12 cellular contexts compared by ENCODE assay signal in genomic region chr1:12172959-12173358, GRCh38. TPM values are rescaled to one million over a fixed set of nuclear protein-coding genes. Genes with fewer than 3 reads are reported as not detected.
DNase-seq lines count a peak whose midpoint lies in the region; ATAC-seq and TF ChIP-seq lines count a peak whose summit lies in the region.
"Had no signal": no experiment of that assay in that cellular context is flagged by ENCODE, and none has a peak within 500 bp of the region (broad histone marks: within the 10 kb centered on the region; RNA-seq: fewer than 3 reads in every experiment).

No MANE protein-coding gene starts in this region.

- no peaks in the 10 kb centered on the region for H3K27me3 Mint-ChIP-seq in activated T-cell treated with anti-CD3 and anti-CD28 coated beads, Interleukin-2, amount 50 U/mL, for 4 hours (ENCODE audit: low read depth)

- H3K4me3 ChIP-seq in lung (no peak overlapping the region), thymus (ENCODE audit: low read length) (no peak overlapping the region)
- H3K4me3 ChIP-seq: cardiac muscle cell had no signal

- no peaks in the 10 kb centered on the region for H3K9me3 ChIP-seq in lung (ENCODE audit: control insufficient read depth in 2 of 2, insufficient read depth in 1 of 2, low read length in 1 of 2)
- no peaks in the 10 kb centered on the region for H3K9me3 ChIP-seq in thymus (ENCODE audit: control insufficient read depth)
- H3K9me3 ChIP-seq: SK-N-SH had no signal

- no peak for ATAC-seq in activated T-cell treated with anti-CD3 and anti-CD28 coated beads, Interleukin-2, amount 50 U/mL, for 4 hours
- ATAC-seq in lung (ENCODE audit: insufficient read depth, low FRiP score), result no peak
- ATAC-seq in HG03457 (IDR thresholded peaks at IDR 0.05; ENCODE audit: unreplicated experiment), result no peak

- H3K27ac ChIP-seq in adipose tissue (ENCODE audit: low read depth, low read length) (peak overlapping the region; percentile 74), lung (ENCODE audit: low read depth in 1 of 2, low read length in 1 of 2) (peak overlapping the region; percentile 37 to 80), thymus (ENCODE audit: low read depth) (peak overlapping the region; percentile 82)
- H3K27ac ChIP-seq: cardiac muscle cell had no signal

- WGBS in adipose tissue, 3 donors, result 66 to 85% (median 75%) methylated on average over 2 of the region's 2 CpGs
- whole genome bisulfite sequencing in lung, 2 donors, result 70 to 81% methylated on average over 2 of the region's 2 CpGs
- 93% methylated on average over 2 of the region's 2 CpGs for WGBS in thymus

- peak overlapping the region; percentile 80 for H3K4me3 Mint-ChIP-seq in activated T-cell treated with anti-CD3 and anti-CD28 coated beads, Interleukin-2, amount 50 U/mL, for 4 hours

- H3K36me3 ChIP-seq in lung (ENCODE audit: control insufficient read depth in 2 of 2, insufficient read depth in 2 of 2, low read length in 2 of 2) (no peaks in the 10 kb centered on the region), thymus (ENCODE audit: control insufficient read depth, insufficient read depth) (no peaks in the 10 kb centered on the region)
- H3K36me3 ChIP-seq: cardiac muscle cell had no signal

- no peak for DNase-seq in activated T-cell treated with anti-CD3 and anti-CD28 coated beads, Interleukin-2, amount 50 U/mL, for 4 hours
- no peak for DNase-seq in activated T-cell treated with anti-CD3 and anti-CD28 coated beads, Interleukin-2, amount 50 U/mL, for 48 hours
- DNase-seq in lung (ENCODE audit: low spot score) (no peak), NOMO-1 treated with dmso at 0.1 percent for 144 hours (lab: John Stamatoyannopoulos, UW; ENCODE audit: unreplicated experiment) (no peak), amniotic stem cell (lab: John Stamatoyannopoulos, UW) (no peak)
- DNase-seq: NCI-H1092 treated with DMSO at 0.1 percent for 48 hours, NCI-H526, SK-N-SH had no signal

- peaks cover 35% of the 10 kb centered on the region for H3K36me3 Mint-ChIP-seq in activated T-cell treated with anti-CD3 and anti-CD28 coated beads, Interleukin-2, amount 50 U/mL, for 4 hours (ENCODE audit: insufficient read depth)

- no peak for TF ChIP-seq CTCF in lung (IDR thresholded peaks at IDR 0.05; ENCODE audit: control extremely low read depth, extremely low read depth)

- H3K4me1 ChIP-seq in lung (ENCODE audit: control insufficient read depth in 2 of 2, insufficient read depth in 2 of 2, low read length in 2 of 2) (peaks cover 4 to 40% of the 10 kb centered on the region in 2 donors), thymus (ENCODE audit: control insufficient read depth, insufficient read depth, low read length) (peaks cover 16% of the 10 kb centered on the region)

- peaks cover 92% of the 10 kb centered on the region for H3K4me1 Mint-ChIP-seq in activated T-cell treated with anti-CD3 and anti-CD28 coated beads, Interleukin-2, amount 50 U/mL, for 4 hours (ENCODE audit: low read depth)

- H3K9me3 Mint-ChIP-seq in activated T-cell treated with anti-CD3 and anti-CD28 coated beads, Interleukin-2, amount 50 U/mL, for 4 hours, result peaks cover 5% of the 10 kb centered on the region

- H3K27me3 ChIP-seq in lung (ENCODE audit: control insufficient read depth, insufficient read depth) (no peaks in the 10 kb centered on the region), thymus (ENCODE audit: control insufficient read depth, insufficient read depth) (peaks cover 3% of the 10 kb centered on the region)

RNA-seq across cellular contexts. Expression of gene TNFRSF1B, which starts 6.2 kb away (rescaled TPM):
- total RNA-seq in activated T-cell treated with anti-CD3 and anti-CD28 coated beads, Interleukin-2, amount 50 U/mL, for 4 hours, result 100 to 1,000 TPM; 218 to 255 (median 229) TPM
- polyA plus RNA-seq in adipose tissue (10 to 100 TPM in 2 of 3 donors, 1 to 10 TPM in 1; 5.8 to 44.3 (median 21.4) TPM), lung (100 to 1,000 TPM in 1 of 2 donors, 10 to 100 TPM in 1; 15.4 to 246 TPM), thymus (35.4 TPM)
- 10 to 100 TPM; 52.0 to 79.0 TPM for total RNA-seq in lung
- polyA plus RNA-seq: cardiac muscle cell had no signal

RNA-seq across cellular contexts. Expression of gene VPS13D, which starts 56.9 kb away (rescaled TPM):
- total RNA-seq in activated T-cell treated with anti-CD3 and anti-CD28 coated beads, Interleukin-2, amount 50 U/mL, for 4 hours, result 10 to 100 TPM; 24.0 to 26.6 (median 26.5) TPM
- polyA plus RNA-seq in adipose tissue (10 to 100 TPM; 10.6 to 40.7 (median 23.4) TPM), lung (10 to 100 TPM; 18.4 to 19.7 TPM), thymus (21.7 TPM)
- total RNA-seq in lung, result 10 to 100 TPM; 55.3 to 76.0 TPM
